Comparison of ENCODE assay signal across 9 cellular contexts in the genomic region with DNA sequence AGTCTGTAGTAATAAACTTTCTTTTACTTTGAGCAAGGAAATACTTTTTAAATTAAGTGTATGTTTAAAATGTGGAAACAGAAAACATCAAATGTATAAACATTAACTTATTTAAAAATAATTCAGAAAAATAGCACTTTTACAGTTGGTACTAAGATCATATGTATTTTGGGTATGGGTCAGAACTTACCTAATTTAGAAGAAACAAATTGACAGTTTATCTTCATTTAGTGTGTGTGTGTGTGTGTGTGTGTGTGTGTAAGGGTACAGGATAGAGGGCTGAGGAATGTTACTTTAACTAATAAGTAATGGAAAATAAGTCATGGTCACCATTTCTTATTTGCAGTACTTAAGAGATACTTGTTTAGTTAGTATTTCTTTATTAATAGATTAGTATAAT. TPM values are rescaled to one million over a fixed set of nuclear protein-coding genes. Genes with fewer than 3 reads are reported as not detected.
DNase-seq lines count a peak whose midpoint lies in the region; ATAC-seq, FAIRE-seq and TF ChIP-seq lines count a peak whose summit lies in the region.
"Had no signal": no experiment of that assay in that cellular context is flagged by ENCODE, and none has a peak within 500 bp of the region (broad histone marks: within the 10 kb centered on the region; RNA-seq: fewer than 3 reads in every experiment).

No MANE protein-coding gene starts in this region.

- ATAC-seq in K562: no peak
- ATAC-seq in HG03045 (IDR thresholded peaks at IDR 0.05; ENCODE audit: unreplicated experiment): no peak

- BruUV-seq in A673 (replicated peaks; lab: Mats Ljungman, UMichigan): no TSS peak
- BruUV-seq in K562 (replicated peaks; lab: Mats Ljungman, UMichigan): no TSS peak

- in situ Hi-C loops in K562 (cut with MboI): no loop called here

- peaks cover 2% of the 10 kb centered on the region for H3K27me3 Mint-ChIP-seq in HFFc6 (ENCODE audit: insufficient read depth)
- H3K27me3 Mint-ChIP-seq in mesothelial cell of epicardium (ENCODE audit: low read depth): no peaks in the 10 kb centered on the region

- TF ChIP-seq POLR2A in K562 (conservative IDR thresholded peaks at IDR 0.05): no peak

- no peaks in the 10 kb centered on the region for H3K9me1 ChIP-seq in K562 (ENCODE audit: control insufficient read depth, insufficient read depth, low read length)

- TF ChIP-seq CTCF in A673 (conservative IDR thresholded peaks at IDR 0.05; ENCODE audit: low read depth, low read length) (no peak), HFFc6 (IDR thresholded peaks at IDR 0.05) (no peak), K562 (IDR thresholded peaks at IDR 0.05 in 2 of 3, conservative IDR thresholded peaks at IDR 0.05 in 1 of 3; ENCODE audit: insufficient read depth in 2 of 3, low read depth in 1 of 3, low read length in 3 of 3) (no peak), mesothelial cell of epicardium (IDR thresholded peaks at IDR 0.05; ENCODE audit: unreplicated experiment) (no peak)

- POLR2A ChIA-PET in A673 (lab: Charles Lee; ENCODE audit: low non-redundant PET): no interaction called here
- POLR2A ChIA-PET in K562 (lab: Yijun Ruan, JAX): no interaction called here

- H3K9me3 ChIP-seq in A673 (ENCODE audit: low read depth, low read length, poor library complexity, severe bottlenecking) (no peaks in the 10 kb centered on the region), K562 (replicated peaks; ENCODE audit: control insufficient read depth, insufficient read depth, low read depth, low read length) (peaks cover 1% of the 10 kb centered on the region; the same call in 1 of the 2 replicates)

- no peaks in the 10 kb centered on the region for H3K9me3 Mint-ChIP-seq in HFFc6
- H3K9me3 Mint-ChIP-seq in mesothelial cell of epicardium: peaks cover 5% of the 10 kb centered on the region

- H3K4me3 Mint-ChIP-seq in HFFc6 (peak overlapping the region; percentile 89), mesothelial cell of epicardium (peak overlapping the region; percentile 92)

- CTCF ChIA-PET in A673 (lab: Charles Lee) (no interaction called here), K562 (lab: Yijun Ruan, JAX; ENCODE audit: low intra/inter-chr PET ratio) (no interaction called here)

- peaks cover 93% of the 10 kb centered on the region for H3K79me2 ChIP-seq in K562 (ENCODE audit: control insufficient read depth, insufficient read depth, low read length)

- H3K4me3 ChIP-seq in A673 (ENCODE audit: low read depth, low read length, poor library complexity, severe bottlenecking) (peak overlapping the region; percentile 83), K562 (peak overlapping the region; percentile 75), H7 (ENCODE audit: insufficient read depth, low read depth, low read length) (no peak overlapping the region)

- no peaks in the 10 kb centered on the region for H4K20me1 ChIP-seq in K562 (replicated peaks; ENCODE audit: control insufficient read depth, insufficient read depth, low read length)

- H3K27me3 ChIP-seq in A673 (replicated peaks; ENCODE audit: insufficient read depth, low read depth, low read length, poor library complexity) (no peaks in the 10 kb centered on the region), K562 (ENCODE audit: control insufficient read depth in 2 of 2, insufficient read depth in 2 of 2, low read length in 2 of 2) (no peaks in the 10 kb centered on the region), H7 (ENCODE audit: control insufficient read depth, insufficient read depth, low read length) (peaks cover 6% of the 10 kb centered on the region)

- peaks cover 52% of the 10 kb centered on the region for H3K4me1 Mint-ChIP-seq in HFFc6 (ENCODE audit: low read depth)
- H3K4me1 Mint-ChIP-seq in mesothelial cell of epicardium: peaks cover 51% of the 10 kb centered on the region

- H3K36me3 ChIP-seq in A673 (ENCODE audit: insufficient read depth, low read length, poor library complexity, severe bottlenecking) (no peaks in the 10 kb centered on the region), K562 (ENCODE audit: control insufficient read depth, insufficient read depth, low read length) (no peaks in the 10 kb centered on the region), H7 (replicated peaks; ENCODE audit: control insufficient read depth, insufficient read depth, low read length) (no peaks in the 10 kb centered on the region)

- no peak for TF ChIP-seq EP300 in K562 (IDR thresholded peaks at IDR 0.05; ENCODE audit: low read length)

- intact Hi-C loops in A673 (cut with micrococcal nuclease; ENCODE audit: unreplicated experiment) (no loop called here), K562 (cut with micrococcal nuclease) (no loop called here)

- no peak for TF ChIP-seq RAD21 in K562 (CRISPR knock-in tag; conservative IDR thresholded peaks at IDR 0.05 in 1 of 2, IDR thresholded peaks at IDR 0.05 in 1 of 2)

- H3K36me3 Mint-ChIP-seq in HFFc6 (ENCODE audit: low read depth): no peaks in the 10 kb centered on the region
- H3K36me3 Mint-ChIP-seq in mesothelial cell of epicardium: peaks cover 3% of the 10 kb centered on the region

- H3K4me1 ChIP-seq in A673 (ENCODE audit: insufficient read depth, low read length, poor library complexity, severe bottlenecking) (peaks cover 13% of the 10 kb centered on the region), K562 (replicated peaks in 1 of 2; ENCODE audit: control insufficient read depth in 2 of 2, insufficient read depth in 2 of 2, low read length in 2 of 2) (peaks cover 8 to 10% of the 10 kb centered on the region in 2 experiments; a peak in 4 of 5 replicates)

- H3K27ac Mint-ChIP-seq in HFFc6: no peak overlapping the region
- no peak overlapping the region for H3K27ac Mint-ChIP-seq in mesothelial cell of epicardium

- DNase-seq in A673 (ENCODE audit: low spot score): no peak
- DNase-seq in HFFc6: no peak
- no peak for DNase-seq in K562 (ENCODE audit: extremely low read depth in 1 of 4, low spot score in 3 of 4)
- DNase-seq in mesothelial cell of epicardium (ENCODE audit: low spot score in 2 of 2, unreplicated experiment in 2 of 2): no peak
- DNase-seq in germinal center (ENCODE audit: low spot score): no peak
- DNase-seq in caudate nucleus (lab: John Stamatoyannopoulos, UW): no peak
- no peak for DNase-seq in H7

- H3K9ac ChIP-seq in K562 (ENCODE audit: insufficient read depth in 1 of 2, low read depth in 2 of 2, low read length in 2 of 2): peak overlapping the region in 1 of 2 experiments; percentile 91; a peak in 2 of 4 replicates

- no peak overlapping the region for H3K27ac ChIP-seq in A673 (ENCODE audit: low read depth, low read length, poor library complexity, severe bottlenecking)
- peak overlapping the region; percentile 94; the same call in 1 of the 3 replicates for H3K27ac ChIP-seq in K562 (ENCODE audit: extremely low read depth, low read depth, low read length)
- no peak overlapping the region for H3K27ac ChIP-seq in caudate nucleus (ENCODE audit: low read depth, low read length)
- H3K27ac ChIP-seq: skin epidermis had no signal

- H2AFZ ChIP-seq in K562 (ENCODE audit: low read depth, low read length): no peak overlapping the region

- no peak for FAIRE-seq in K562 (lab: Jason Lieb, UNC)

- peak overlapping the region; percentile 67 for H3K4me2 ChIP-seq in K562 (ENCODE audit: insufficient read depth, low read length)

TF ChIP-seq in K562, 482 proteins besides CTCF, POLR2A, EP300 and RAD21 (continues in another document):
- TF ChIP-seq, protein P1, sequence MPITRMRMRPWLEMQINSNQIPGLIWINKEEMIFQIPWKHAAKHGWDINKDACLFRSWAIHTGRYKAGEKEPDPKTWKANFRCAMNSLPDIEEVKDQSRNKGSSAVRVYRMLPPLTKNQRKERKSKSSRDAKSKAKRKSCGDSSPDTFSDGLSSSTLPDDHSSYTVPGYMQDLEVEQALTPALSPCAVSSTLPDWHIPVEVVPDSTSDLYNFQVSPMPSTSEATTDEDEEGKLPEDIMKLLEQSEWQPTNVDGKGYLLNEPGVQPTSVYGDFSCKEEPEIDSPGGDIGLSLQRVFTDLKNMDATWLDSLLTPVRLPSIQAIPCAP (CRISPR knock-in tag; IDR thresholded peaks at IDR 0.05; ENCODE audit: borderline replicate concordance): no peak
- TF ChIP-seq MYC (IDR thresholded peaks at IDR 0.05; ENCODE audit: low read depth, low read length) (no peak), MYC (CRISPR knock-in tag; IDR thresholded peaks at IDR 0.05; ENCODE audit: borderline replicate concordance, low read depth) (no peak), RAD51 (IDR thresholded peaks at IDR 0.05; ENCODE audit: borderline replicate concordance, low read depth) (no peak), MYBL2 (IDR thresholded peaks at IDR 0.05; ENCODE audit: low read depth) (0 out of 2 replicates have a peak, but pooled peaks have one; percentile 12), MYBL2 (CRISPR knock-in tag; IDR thresholded peaks at IDR 0.05; ENCODE audit: borderline replicate concordance) (no peak), ZNF778 (CRISPR knock-in tag; IDR thresholded peaks at IDR 0.05) (0 out of 2 replicates have a peak, but pooled peaks have one; percentile 71)

RNA-seq across cellular contexts. Expression of gene MAN1A2, which starts 3.3 kb away (rescaled TPM):
- 27.4 and 31.8 TPM in 2 replicates for total RNA-seq in A673 (2021)
- 10 to 100 TPM; 38.0 to 45.1 (median 40.7) TPM for total RNA-seq in HFFc6 (2021; fragmentation: NEBNext Ultra II Directional; extraction: Animal tissue kit (Norgen Biotek cat#: 25700))
- total RNA-seq in K562 (2011; cell fraction: chromatin; rRNA removed; ENCODE audit: low replicate concordance): 46.5 and 92.7 TPM in 2 replicates
- total RNA-seq in K562 (2011; cell fraction: nucleolus; rRNA removed): 15.8 and 24.2 TPM in 2 replicates
- total RNA-seq in K562 (2011; cell fraction: nucleoplasm; rRNA removed): 44.9 and 65.8 TPM in 2 replicates
- 16.9 and 18.7 TPM in 2 replicates for total RNA-seq in K562 (2014; rRNA removed)
- total RNA-seq in K562 (2014; rRNA removed; fragmentation: Illumina TruSeq; extraction: Trizol): 31.5 and 34.8 TPM in 2 replicates
- total RNA-seq in K562 (2015; rRNA removed; fragmentation: Illumina TruSeq; extraction: Trizol): 35.3 and 38.4 TPM in 2 replicates
- total RNA-seq in K562 (2021): 31.3 and 31.5 TPM in 2 replicates
- 17.8 and 18.4 TPM in 2 replicates for polyA plus RNA-seq in K562 (2011; rRNA removed)
- polyA plus RNA-seq in K562 (2011; cell fraction: cytosol; rRNA removed): 5.7 and 13.3 TPM in 2 replicates
- 14.4 and 19.1 TPM in 2 replicates for polyA plus RNA-seq in K562 (2011; cell fraction: nucleus; rRNA removed)
- 16.9 and 18.7 TPM in 2 replicates for polyA plus RNA-seq in K562 (2012)
- polyA plus RNA-seq in K562 (2014; fragmentation: Illumina TruSeq; extraction: Trizol): 22.2 and 23.3 TPM in 2 replicates
- polyA plus RNA-seq in K562 (2014; fragmentation: Nextera tagmentation; extraction: Ambion mirVana): 1 to 10 TPM; 4.2 to 4.6 TPM
- 10.1 and 11.9 TPM in 2 replicates for polyA plus RNA-seq in K562 (2014; rRNA removed)
- polyA minus RNA-seq in K562 (2011; rRNA and poly(A)+ RNA removed): 52.7 and 61.3 TPM in 2 replicates
- polyA minus RNA-seq in K562 (2011; cell fraction: cytosol; rRNA and poly(A)+ RNA removed): 15.5 and 17.9 TPM in 2 replicates
- polyA minus RNA-seq in K562 (2011; cell fraction: nucleus; rRNA and poly(A)+ RNA removed): 23.6 and 55.3 TPM in 2 replicates
- total RNA-seq in mesothelial cell of epicardium: 53.1 to 56.5 TPM (median 55.1 TPM) in 3 replicates
- total RNA-seq in H7 (2014; rRNA removed; shearing (Covaris generic)): 16.0 and 17.8 TPM in 2 replicates
